ENCODE assay signal across 8 cellular contexts in genomic region chr11:58654079-58654907, GRCh38. TPM values are rescaled to one million over a fixed set of nuclear protein-coding genes. Genes with fewer than 3 reads are reported as not detected.
DNase-seq lines count a peak whose midpoint lies in the region; TF ChIP-seq lines count a peak whose summit lies in the region.

No MANE protein-coding gene starts in this region.

- no peaks in the 10 kb centered on the region for H3K9me3 ChIP-seq in GM23248 (ENCODE audit: low read depth)
- H3K9me3 ChIP-seq in parathyroid adenoma (ENCODE audit: control insufficient read depth, low read length) = no peaks in the 10 kb centered on the region
- H3K9me3 ChIP-seq in transverse colon = no peaks in the 10 kb centered on the region

- H3K9me2 ChIP-seq in GM23248 (ENCODE audit: insufficient read depth) = no peaks in the 10 kb centered on the region

- H3K27me3 ChIP-seq in GM23248 (replicated peaks; ENCODE audit: insufficient read depth) = no peaks in the 10 kb centered on the region
- H3K27me3 ChIP-seq in KMS-11 (ENCODE audit: insufficient read depth, low read depth) = no peaks in the 10 kb centered on the region
- no peaks in the 10 kb centered on the region for H3K27me3 ChIP-seq in parathyroid adenoma (ENCODE audit: control insufficient read depth, insufficient read depth, low read length)
- no peaks in the 10 kb centered on the region for H3K27me3 ChIP-seq in transverse colon

- H3K27ac ChIP-seq in GM23248 (no peak overlapping the region), KMS-11 (no peak overlapping the region; the same call in 1 of the 2 replicates), parathyroid adenoma (no peak overlapping the region), transverse colon (no peak overlapping the region)

- H3F3A ChIP-seq in GM23248 (ENCODE audit: insufficient read depth) = no peaks in the 10 kb centered on the region

- peak; percentile 89 for TF ChIP-seq CTCF in KMS-11 (conservative IDR thresholded peaks at IDR 0.05; ENCODE audit: low read depth, low read length)
- peak; percentile 84 for TF ChIP-seq CTCF in parathyroid adenoma (IDR thresholded peaks at IDR 0.05)
- peak; percentile 76 to 88 (median 85) for TF ChIP-seq CTCF in transverse colon (IDR thresholded peaks at IDR 0.05)

- TF ChIP-seq EP300 in transverse colon (IDR thresholded peaks at IDR 0.05; ENCODE audit: low read depth) = no peak

- H3K9ac ChIP-seq in GM23248 (no peak overlapping the region), KMS-11 (no peak overlapping the region), parathyroid adenoma (no peak overlapping the region)

- H3K4me3 ChIP-seq in GM23248 = no peak overlapping the region
- H3K4me3 ChIP-seq in KMS-11 (IDR thresholded peaks at IDR 0.05; ENCODE audit: insufficient read depth, low read depth, low read length) = no peak overlapping the region
- H3K4me3 ChIP-seq in parathyroid adenoma (ENCODE audit: low read depth, low read length) = no peak overlapping the region
- H3K4me3 ChIP-seq in transverse colon = no peak overlapping the region

- peak; percentile 42 for DNase-seq in GDM1 (lab: John Stamatoyannopoulos, UW)
- DNase-seq in GM23248 = peak; percentile 88
- peak; percentile 2 for DNase-seq in SHP77 treated with DMSO at 0.1 percent for 48 hours (lab: John Stamatoyannopoulos, UW)
- peak; percentile 63 for DNase-seq in activated gamma-delta T cell treated with anti-CD3 and anti-CD28 coated beads, Interleukin-2, amount 50 U/mL, for 16 hours (ENCODE audit: low read depth)
- DNase-seq in globus pallidus (ENCODE audit: low spot score) = peak; percentile 73
- peak; percentile 81 for DNase-seq in transverse colon

- intact Hi-C loops in transverse colon (cut with DNase I; ENCODE audit: low total_unique reads) = no loop called here

- H2AFZ ChIP-seq in GM23248 (peak overlapping the region; percentile 14; the same call in 1 of the 2 replicates), KMS-11 (ENCODE audit: low read depth) (peak overlapping the region; percentile 64), parathyroid adenoma (peak overlapping the region; percentile 47)

- H3K4me2 ChIP-seq in GM23248 (ENCODE audit: unreplicated experiment) (peak overlapping the region; percentile 8), KMS-11 (peak overlapping the region; percentile 48), parathyroid adenoma (ENCODE audit: low read length) (no peak overlapping the region)

- in situ Hi-C loops in GM23248 (cut with MboI) = loop anchor here (10.0 kb wide), 1 partner anchor 131 kb away; no protein-coding TSS in a partner anchor
- in situ Hi-C loops in transverse colon (cut with MboI; ENCODE audit: low pct_ligation_motif_present in 1 of 4, low pct_unique_long_range_greater_than_20kb in 1 of 4, low sequenced_read_pairs in 3 of 4) = loop anchor here in 3 of 4 donors (25.0 kb wide), 2 partner anchors 258 to 408 kb away; no protein-coding TSS in a partner anchor

- no peaks in the 10 kb centered on the region for H3K79me2 ChIP-seq in GM23248 (ENCODE audit: insufficient read depth)
- no peaks in the 10 kb centered on the region for H3K79me2 ChIP-seq in KMS-11 (ENCODE audit: insufficient read depth, low read depth)
- H3K79me2 ChIP-seq in parathyroid adenoma = no peaks in the 10 kb centered on the region

- 10 to 11% methylated on average over 12 of the region's 12 CpGs for WGBS in GM23248 (ENCODE audit: low coverage in 1 of 2, low lambda C conversion rate in 2 of 2, missing lambda C conversion rate in 2 of 2), 2 experiments
- 5 to 24% methylated on average over 4 to 12 of the region's 12 CpGs for WGBS in transverse colon (ENCODE audit: low coverage in 1 of 2), 2 donors

- TF ChIP-seq POLR2A in transverse colon (IDR thresholded peaks at IDR 0.05) = no peak

- H3K36me3 ChIP-seq in GM23248 (ENCODE audit: low read depth) = no peaks in the 10 kb centered on the region
- H3K36me3 ChIP-seq in KMS-11 (ENCODE audit: insufficient read depth) = no peaks in the 10 kb centered on the region
- no peaks in the 10 kb centered on the region for H3K36me3 ChIP-seq in parathyroid adenoma (ENCODE audit: control insufficient read depth, insufficient read depth, low read length)
- H3K36me3 ChIP-seq in transverse colon = no peaks in the 10 kb centered on the region

- no peaks in the 10 kb centered on the region for H3K4me1 ChIP-seq in GM23248 (ENCODE audit: insufficient read depth)
- H3K4me1 ChIP-seq in KMS-11 (ENCODE audit: low read depth, poor library complexity, severe bottlenecking) = peaks cover 62% of the 10 kb centered on the region
- no peaks in the 10 kb centered on the region for H3K4me1 ChIP-seq in parathyroid adenoma
- H3K4me1 ChIP-seq in transverse colon = peaks cover 0 to 6% (median 4%) of the 10 kb centered on the region in 4 donors

- H4K20me1 ChIP-seq in GM23248 (ENCODE audit: insufficient read depth) = no peaks in the 10 kb centered on the region
- H4K20me1 ChIP-seq in KMS-11 (ENCODE audit: insufficient read depth) = no peaks in the 10 kb centered on the region

RNA-seq across cellular contexts. Expression of gene CNTF, which starts 31.8 kb away (rescaled TPM):
- 1.6 and 3.9 TPM in 2 replicates for total RNA-seq in GM23248 (2014; rRNA removed; shearing (Covaris generic))
- polyA plus RNA-seq in GM23248 (2016; fragmentation: Nextera tagmentation; extraction: Ambion mirVana) = 0.23 and 0.46 TPM in 2 replicates
- total RNA-seq in transverse colon = 1 to 10 TPM in 3 of 4 donors, not detected in 1; 1.1 to 2.1 (median 1.5) TPM

Comparison
In these comparisons a context has a peak if more than half of its experiments do, and no peak if none do; other contexts are left out.
1. DNase-seq: peak in every context shown above with its lines; median percentile 88 in GM23248; 81 in transverse colon; 73 in globus pallidus; 63 in activated gamma-delta T cell treated with anti-CD3 and anti-CD28 coated beads, Interleukin-2, amount 50 U/mL, for 16 hours; 42 in GDM1; 2 in SHP77 treated with DMSO at 0.1 percent for 48 hours.
2. H2AFZ ChIP-seq: peak in every context shown above with its lines; median percentile 64 in KMS-11; 47 in parathyroid adenoma; 14 in GM23248.